Comparison of ENCODE assay signal across 8 cellular contexts in the genomic region with DNA sequence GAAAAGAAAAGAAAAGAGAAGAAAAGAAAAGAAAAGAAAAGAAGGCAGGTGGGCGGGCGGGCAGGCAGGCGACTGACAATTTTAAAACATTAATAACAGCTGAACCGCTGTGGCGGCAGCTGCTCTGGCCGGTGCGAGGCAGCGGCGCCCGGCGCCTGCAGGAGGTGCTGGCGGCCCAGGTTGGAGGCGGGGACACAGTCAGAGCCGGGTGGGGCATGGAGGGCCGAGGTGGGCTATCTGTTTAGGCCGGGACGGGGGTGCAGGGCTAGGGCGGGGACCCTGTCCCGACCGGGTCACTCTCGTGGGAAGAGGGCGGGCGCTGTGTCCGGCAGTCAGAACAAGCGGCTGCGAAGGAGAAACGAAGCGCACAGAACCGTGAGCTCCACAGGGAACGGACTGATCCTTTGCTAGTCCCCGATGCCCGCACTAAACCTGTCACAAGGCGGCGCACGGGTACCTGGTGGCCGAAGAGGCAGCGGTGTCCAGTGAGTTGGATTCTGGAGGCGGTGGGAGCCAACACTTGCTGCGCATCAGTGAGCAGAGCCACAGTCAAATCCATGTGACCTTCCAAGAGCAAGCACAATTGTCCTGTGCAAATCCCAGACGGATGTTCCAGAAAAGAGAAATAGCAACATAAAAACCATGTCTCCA. TPM values are rescaled to one million over a fixed set of nuclear protein-coding genes. Genes with fewer than 3 reads are reported as not detected.
DNase-seq lines count a peak whose midpoint lies in the region; ATAC-seq and TF ChIP-seq lines count a peak whose summit lies in the region.

No MANE protein-coding gene starts in this region.

- H3K9me3 Mint-ChIP-seq in CD14-positive monocyte, result peaks cover 7 to 27% (median 12%) of the 10 kb centered on the region in 7 donors
- peaks cover 8% of the 10 kb centered on the region for H3K9me3 Mint-ChIP-seq in activated CD4-positive, alpha-beta memory T cell treated with anti-CD3 and anti-CD28 coated beads, Interleukin-2, amount 10 ng/mL, durations not matched to agents 7 days and 5 days

- H3K4me1 Mint-ChIP-seq in CD14-positive monocyte, result peaks cover 16% of the 10 kb centered on the region
- H3K4me1 Mint-ChIP-seq in activated CD4-positive, alpha-beta memory T cell treated with anti-CD3 and anti-CD28 coated beads, Interleukin-2, amount 10 ng/mL, durations not matched to agents 7 days and 5 days, result peaks cover 9% of the 10 kb centered on the region

- no peaks in the 10 kb centered on the region for H3K27me3 ChIP-seq in ectodermal cell (ENCODE audit: control insufficient read depth, insufficient read depth, low read length, poor library complexity, severe bottlenecking)

- H3K27me3 Mint-ChIP-seq in CD14-positive monocyte (ENCODE audit: low read depth in 3 of 3), result peaks cover 29 to 34% (median 31%) of the 10 kb centered on the region in 3 donors
- peaks cover 40% of the 10 kb centered on the region for H3K27me3 Mint-ChIP-seq in activated CD4-positive, alpha-beta memory T cell treated with anti-CD3 and anti-CD28 coated beads, Interleukin-2, amount 10 ng/mL, durations not matched to agents 7 days and 5 days

- no peaks in the 10 kb centered on the region for H3K4me1 ChIP-seq in ectodermal cell (ENCODE audit: control insufficient read depth, insufficient read depth, low read length)

- H3K36me3 ChIP-seq in ectodermal cell (ENCODE audit: control insufficient read depth, insufficient read depth, low read length), result no peaks in the 10 kb centered on the region

- TF ChIP-seq POLR2A in lower leg skin (IDR thresholded peaks at IDR 0.05), result no peak

- CTCF ChIA-PET in activated CD4-positive, alpha-beta memory T cell treated with anti-CD3 and anti-CD28 coated beads, Interleukin-2, amount 10 ng/mL, durations not matched to agents 7 days and 5 days (lab: Charles Lee), result interaction anchor here (0.8 to 1.9 kb wide), 5 partner anchors 10 to 88 kb away, joined by 3 to 17 read pairs (median 8); a partner anchor contains a TSS

- ATAC-seq in GM19328 (IDR thresholded peaks at IDR 0.05; ENCODE audit: unreplicated experiment), result peak; percentile 95
- ATAC-seq in HG03432 (IDR thresholded peaks at IDR 0.05; ENCODE audit: unreplicated experiment), result peak; percentile 98

- POLR2A ChIA-PET in activated CD4-positive, alpha-beta memory T cell treated with anti-CD3 and anti-CD28 coated beads, Interleukin-2, amount 10 ng/mL, durations not matched to agents 7 days and 5 days (lab: Charles Lee), result no interaction called here

- H3K4me3 ChIP-seq in ectodermal cell (ENCODE audit: insufficient read depth, low read depth, low read length) (peak overlapping the region; percentile 33), lower leg skin (ENCODE audit: low read depth, poor library complexity, severe bottlenecking) (peak overlapping the region; percentile 20)

- intact Hi-C loops in CD14-positive monocyte (cut with micrococcal nuclease), result no loop called here
- intact Hi-C loops in lower leg skin (cut with DNase I; ENCODE audit: low total_unique reads), result no loop called here

- 3 to 4% methylated on average over 40 of the region's 40 CpGs for WGBS in ectodermal cell, 2 experiments
- 2 to 3% methylated on average over 28 to 39 of the region's 40 CpGs for whole genome bisulfite sequencing in lower leg skin, 2 donors

- H3K4me3 Mint-ChIP-seq in CD14-positive monocyte, result peak overlapping the region; percentile 76 to 85
- H3K4me3 Mint-ChIP-seq in activated CD4-positive, alpha-beta memory T cell treated with anti-CD3 and anti-CD28 coated beads, Interleukin-2, amount 10 ng/mL, durations not matched to agents 7 days and 5 days, result peak overlapping the region; percentile 28

- TF ChIP-seq CTCF in CD14-positive monocyte (IDR thresholded peaks at IDR 0.05) (peak; percentile 65), lower leg skin (IDR thresholded peaks at IDR 0.05) (no peak)

- H3K27ac Mint-ChIP-seq in CD14-positive monocyte, result no peak overlapping the region
- no peak overlapping the region for H3K27ac Mint-ChIP-seq in activated CD4-positive, alpha-beta memory T cell treated with anti-CD3 and anti-CD28 coated beads, Interleukin-2, amount 10 ng/mL, durations not matched to agents 7 days and 5 days

- no peaks in the 10 kb centered on the region for H3K9me3 ChIP-seq in ectodermal cell (ENCODE audit: control insufficient read depth, low read length)

- peaks cover 0 to 4% of the 10 kb centered on the region in 2 donors for H3K36me3 Mint-ChIP-seq in CD14-positive monocyte
- no peaks in the 10 kb centered on the region for H3K36me3 Mint-ChIP-seq in activated CD4-positive, alpha-beta memory T cell treated with anti-CD3 and anti-CD28 coated beads, Interleukin-2, amount 10 ng/mL, durations not matched to agents 7 days and 5 days (ENCODE audit: low read depth)

- H3K27ac ChIP-seq in ectodermal cell (ENCODE audit: insufficient read depth, low read depth, low read length, poor library complexity, severe bottlenecking), result no peak overlapping the region

- DNase-seq in CD14-positive monocyte (ENCODE audit: low spot score) (no peak), NCI-H510A treated with DMSO at 0.1 percent for 48 hours (lab: John Stamatoyannopoulos, UW) (peak; percentile 92), lower leg skin (ENCODE audit: low spot score in 2 of 2) (peak; percentile 22 to 93)
- peak; percentile 38 for DNase-seq in activated CD4-positive, alpha-beta memory T cell treated with anti-CD3 and anti-CD28 coated beads, Interleukin-2, amount 10 ng/mL, durations not matched to agents 7 days and 5 days
- peak in 2 of 3 experiments; percentile 7 to 33 for DNase-seq in stimulated activated CD4-positive, alpha-beta T cell treated with anti-CD3 and anti-CD28 coated beads, TNF-alpha, amount 100 ng/mL, for 24 hours (ENCODE audit: low read depth in 3 of 3)

RNA-seq across cellular contexts. Expression of a gene that starts 13.6 kb away (rescaled TPM):
- polyA plus RNA-seq in CD14-positive monocyte, result not detected
- total RNA-seq in activated CD4-positive, alpha-beta memory T cell treated with anti-CD3 and anti-CD28 coated beads, Interleukin-2, amount 10 ng/mL, durations not matched to agents 7 days and 5 days, result not detected
- polyA plus RNA-seq in ectodermal cell (2013, experiment 1 of 4), result not detected
- polyA plus RNA-seq in ectodermal cell (2013, experiment 2 of 4), result not detected
- not detected for polyA plus RNA-seq in ectodermal cell (2013, experiment 3 of 4)
- polyA plus RNA-seq in ectodermal cell (2013, experiment 4 of 4), result not detected
- total RNA-seq in lower leg skin, result under 1 TPM in 1 of 4 donors, not detected in 3; 0.52 TPM

RNA-seq across cellular contexts. Expression of a gene that starts 50.5 kb away (rescaled TPM):
- polyA plus RNA-seq in CD14-positive monocyte, result 1 to 10 TPM in 1 of 2 donors, under 1 TPM in 1; 0.72 to 1.2 TPM
- total RNA-seq in activated CD4-positive, alpha-beta memory T cell treated with anti-CD3 and anti-CD28 coated beads, Interleukin-2, amount 10 ng/mL, durations not matched to agents 7 days and 5 days, result 10 to 100 TPM; 13.1 to 13.3 TPM
- 19.7 TPM for polyA plus RNA-seq in ectodermal cell (2013, experiment 1 of 4)
- polyA plus RNA-seq in ectodermal cell (2013, experiment 2 of 4), result 23.5 TPM
- polyA plus RNA-seq in ectodermal cell (2013, experiment 3 of 4), result 17.0 TPM
- 20.3 TPM for polyA plus RNA-seq in ectodermal cell (2013, experiment 4 of 4)
- 10 to 100 TPM; 10.2 to 12.8 (median 11.5) TPM for total RNA-seq in lower leg skin

RNA-seq across cellular contexts. Expression of a gene that starts 50.8 kb away (rescaled TPM):
- polyA plus RNA-seq in CD14-positive monocyte, result 1 to 10 TPM; 4.8 to 4.9 TPM
- total RNA-seq in activated CD4-positive, alpha-beta memory T cell treated with anti-CD3 and anti-CD28 coated beads, Interleukin-2, amount 10 ng/mL, durations not matched to agents 7 days and 5 days, result 10 to 100 TPM in 1 of 2 experiments, 1 to 10 TPM in 1; 9.2 to 10.2 TPM
- 24.0 TPM for polyA plus RNA-seq in ectodermal cell (2013, experiment 1 of 4)
- 23.2 TPM for polyA plus RNA-seq in ectodermal cell (2013, experiment 2 of 4)
- 22.7 TPM for polyA plus RNA-seq in ectodermal cell (2013, experiment 3 of 4)
- polyA plus RNA-seq in ectodermal cell (2013, experiment 4 of 4), result 24.1 TPM
- 1 to 10 TPM; 3.8 to 9.3 (median 7.5) TPM for total RNA-seq in lower leg skin
